ENCODE assay signal across 24 cellular contexts in the genomic region with DNA sequence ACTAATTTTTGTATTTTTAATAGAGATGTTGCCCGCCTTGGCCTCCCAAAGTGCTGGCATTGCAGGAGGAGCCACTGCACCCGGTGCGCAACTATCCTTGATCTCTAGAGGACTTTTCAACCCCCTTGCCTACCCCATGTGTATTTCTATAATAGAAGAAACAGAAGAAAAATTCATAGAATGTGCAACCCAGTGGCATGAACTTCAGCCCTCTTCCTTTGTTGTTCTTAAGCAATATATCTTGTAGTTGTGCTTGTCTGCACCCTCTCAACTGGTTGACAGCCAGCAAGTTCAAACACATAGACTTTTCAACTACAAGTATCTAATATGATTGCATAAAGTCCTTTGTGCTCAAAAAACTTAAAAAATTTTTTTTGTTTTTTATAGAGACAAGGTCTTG.
"Had no signal": no experiment of that assay in that cellular context is flagged by ENCODE, and none has a peak within 500 bp of the region (broad histone marks: within the 10 kb centered on the region; RNA-seq: fewer than 3 reads in every experiment).

No MANE protein-coding gene starts in this region.

- H3K36me3 ChIP-seq: brain microvascular endothelial cell, cardiac muscle cell had no signal

- H3K4me3 ChIP-seq: cardiac muscle cell, PC-9 had no signal

- H3K27me3 ChIP-seq: brain microvascular endothelial cell, cardiac muscle cell had no signal

- H3K27ac Mint-ChIP-seq: activated CD4-positive, alpha-beta T cell treated with anti-CD3 and anti-CD28 coated beads for 36 hours; activated CD8-positive, alpha-beta T cell treated with anti-CD3 and anti-CD28 coated beads for 36 hours; activated naive CD8-positive, alpha-beta T cell treated with anti-CD3 and anti-CD28 coated beads, Interleukin-2, amount 50 U/mL, for 24 hours; activated T-helper 1 cell treated with anti-CD3 and anti-CD28 coated beads, Interleukin-12 subunit alpha, Interleukin-12 subunit beta, Interleukin-2, Interleukin-4 antibody, amounts not matched to agents 30 ng/mL and 10 ng/mL and 1 ng/mL, durations not matched to agents 14 hours and 24 hours and 36 hours; T-cell had no signal

- H3K27ac ChIP-seq: brain microvascular endothelial cell, cardiac muscle cell, PC-9, VCaP had no signal

- DNase-seq: activated CD4-positive, alpha-beta T cell treated with anti-CD3 and anti-CD28 coated beads for 36 hours; activated CD4-positive, alpha-beta T cell treated with anti-CD3 and anti-CD28 coated beads, Interleukin-2, amount 50 U/mL, for 1 hour; activated CD8-positive, alpha-beta memory T cell treated with anti-CD3 and anti-CD28 coated beads, Interleukin-2, amount 50 U/mL, for 4 hours; activated CD8-positive, alpha-beta T cell treated with anti-CD3 and anti-CD28 coated beads for 36 hours; activated effector memory CD4-positive, alpha-beta T cell treated with anti-CD3 and anti-CD28 coated beads, Interleukin-2, amount 50 U/mL, for 16 hours; activated naive CD4-positive, alpha-beta T cell treated with Interleukin-2 at 50 U/mL for 16 hours; activated naive CD8-positive, alpha-beta T cell treated with anti-CD3 and anti-CD28 coated beads, Interleukin-2, amount 50 U/mL, for 24 hours; Kasumi-1; KBM-7; NCI-H1105 treated with DMSO at 0.1 percent for 48 hours; NCI-H1436 treated with DMSO at 0.1 percent for 48 hours; NCI-H187; NCI-H2081 treated with DMSO at 0.1 percent for 48 hours; NCI-H446; NCI-H524; PC-9; SHP77 treated with DMSO at 0.1 percent for 48 hours; T-cell; T-helper 2 cell had no signal

- H3K4me3 Mint-ChIP-seq: activated CD4-positive, alpha-beta T cell treated with anti-CD3 and anti-CD28 coated beads for 36 hours; activated CD8-positive, alpha-beta T cell treated with anti-CD3 and anti-CD28 coated beads for 36 hours; activated naive CD8-positive, alpha-beta T cell treated with anti-CD3 and anti-CD28 coated beads, Interleukin-2, amount 50 U/mL, for 24 hours; activated T-helper 1 cell treated with anti-CD3 and anti-CD28 coated beads, Interleukin-12 subunit alpha, Interleukin-12 subunit beta, Interleukin-2, Interleukin-4 antibody, amounts not matched to agents 30 ng/mL and 10 ng/mL and 1 ng/mL, durations not matched to agents 14 hours and 24 hours and 36 hours; T-cell had no signal

- H2AFZ ChIP-seq: PC-9 had no signal

- ATAC-seq: activated CD4-positive, alpha-beta T cell treated with anti-CD3 and anti-CD28 coated beads for 36 hours; activated CD8-positive, alpha-beta T cell treated with anti-CD3 and anti-CD28 coated beads for 36 hours; activated naive CD4-positive, alpha-beta T cell treated with anti-CD3 and anti-CD28 coated beads, Interleukin-2, amount 50 U/mL, for 72 hours; activated naive CD8-positive, alpha-beta T cell treated with anti-CD3 and anti-CD28 coated beads, Interleukin-2, amount 50 U/mL, for 24 hours; T-cell had no signal

- H3K4me2 ChIP-seq: PC-9 had no signal

- H3K27me3 Mint-ChIP-seq: activated CD4-positive, alpha-beta T cell treated with anti-CD3 and anti-CD28 coated beads for 36 hours; activated CD8-positive, alpha-beta T cell treated with anti-CD3 and anti-CD28 coated beads for 36 hours; activated naive CD8-positive, alpha-beta T cell treated with anti-CD3 and anti-CD28 coated beads, Interleukin-2, amount 50 U/mL, for 24 hours; T-cell had no signal

- H3K4me1 Mint-ChIP-seq: activated CD4-positive, alpha-beta T cell treated with anti-CD3 and anti-CD28 coated beads for 36 hours; activated naive CD8-positive, alpha-beta T cell treated with anti-CD3 and anti-CD28 coated beads, Interleukin-2, amount 50 U/mL, for 24 hours; T-cell had no signal
